ENCODE assay signal across 24 cellular contexts in genomic region chr4:105348719-105349118, GRCh38.
"Had no signal": no experiment of that assay in that cellular context is flagged by ENCODE, and none has a peak within 500 bp of the region (broad histone marks: within the 10 kb centered on the region; RNA-seq: fewer than 3 reads in every experiment).

No MANE protein-coding gene starts in this region.

- H3K4me3 ChIP-seq: coronary artery, dorsolateral prefrontal cortex, esophagus muscularis mucosa, gastroesophageal sphincter, heart left ventricle, hepatocyte, left ventricle myocardium inferior, lung had no signal

- H3K4me2 ChIP-seq: hepatocyte had no signal

- H3K27me3 ChIP-seq: dorsolateral prefrontal cortex, esophagus muscularis mucosa, foreskin keratinocyte, gastroesophageal sphincter, heart left ventricle, hepatocyte had no signal

- ATAC-seq: foreskin keratinocyte, gastroesophageal sphincter, heart left ventricle, left colon, left lobe of liver had no signal

- H3K79me2 ChIP-seq: hepatocyte had no signal

- FAIRE-seq: endothelial cell of umbilical vein, frontal cortex, kidney had no signal

- DNase-seq: dermis blood vessel endothelial cell; dorsolateral prefrontal cortex; effector CD4-positive, alpha-beta T cell; effector memory CD4-positive, alpha-beta T cell; foreskin keratinocyte; heart left ventricle; hypothalamus; immature natural killer cell; islet precursor cell; kidney; kidney glomerular epithelial cell; left colon; left ventricle myocardium inferior; mammary epithelial cell; mesendoderm; midbrain had no signal

- H3K4me1 ChIP-seq: foreskin keratinocyte, gastroesophageal sphincter had no signal

- H3K36me3 ChIP-seq: esophagus muscularis mucosa, gastroesophageal sphincter, heart left ventricle, left ventricle myocardium inferior had no signal

- H3K27ac ChIP-seq: coronary artery, dorsolateral prefrontal cortex, esophagus muscularis mucosa, foreskin keratinocyte, gastroesophageal sphincter, heart left ventricle, hepatocyte, left ventricle myocardium inferior had no signal

- H2AFZ ChIP-seq: hepatocyte had no signal

- H3K9me3 ChIP-seq: esophagus muscularis mucosa, gastroesophageal sphincter, heart left ventricle, left ventricle myocardium inferior had no signal
